Comparison of ENCODE assay signal across 9 cellular contexts in the genomic region with DNA sequence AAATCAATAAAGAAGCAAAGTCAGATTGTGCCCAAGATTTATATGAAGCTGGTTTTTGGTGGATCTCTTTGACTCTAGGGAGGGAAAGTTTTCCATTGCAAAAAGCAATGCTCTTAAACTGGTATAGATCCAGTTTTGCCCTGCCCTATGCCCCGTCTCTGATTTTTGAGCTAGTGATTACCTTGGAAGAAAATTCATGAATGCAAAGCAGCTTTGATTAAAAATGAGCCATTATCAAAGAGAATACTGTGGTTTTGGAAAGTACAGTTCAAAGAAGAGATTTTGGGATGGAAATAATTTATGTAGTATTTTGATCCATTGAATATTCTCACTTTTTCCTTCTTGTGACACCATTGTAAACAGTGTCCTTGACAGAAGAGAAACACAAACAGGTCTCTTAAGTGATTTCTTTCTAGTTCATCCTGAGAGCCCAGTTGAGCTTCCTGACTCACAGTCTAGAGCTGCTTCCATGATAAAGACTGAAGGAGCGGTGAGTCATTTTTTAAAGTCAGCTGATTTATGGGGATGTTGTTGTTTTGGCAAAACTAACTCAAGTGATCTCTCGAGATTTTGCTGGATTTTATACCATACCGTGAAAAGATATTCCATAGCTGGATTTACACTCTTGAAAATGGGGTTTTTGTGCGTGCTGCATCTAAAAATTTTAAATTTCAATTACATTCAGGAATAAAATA.
DNase-seq lines count a peak whose midpoint lies in the region; ATAC-seq, FAIRE-seq and TF ChIP-seq lines count a peak whose summit lies in the region.
"Had no signal": no experiment of that assay in that cellular context is flagged by ENCODE, and none has a peak within 500 bp of the region (broad histone marks: within the 10 kb centered on the region; RNA-seq: fewer than 3 reads in every experiment).

No MANE protein-coding gene starts in this region.

- no peak for TF ChIP-seq POLR2A in vagina (IDR thresholded peaks at IDR 0.05)

- peak overlapping the region; percentile 6 to 98 (median 52) for H3K27ac ChIP-seq in heart right ventricle
- peak overlapping the region; percentile 56 to 90 for H3K27ac ChIP-seq in kidney (ENCODE audit: low read depth in 2 of 2, low read length in 2 of 2)
- H3K27ac ChIP-seq in vagina = peak overlapping the region; percentile 96

- H3K4me3 ChIP-seq in heart right ventricle (no peak overlapping the region), adipocyte (ENCODE audit: low read length) (peak overlapping the region; percentile 44), kidney (ENCODE audit: low read length in 2 of 2) (peak overlapping the region; percentile 14 to 48), vagina (no peak overlapping the region)

- no peaks in the 10 kb centered on the region for H3K9me3 ChIP-seq in heart right ventricle
- H3K9me3 ChIP-seq in adipocyte (ENCODE audit: control insufficient read depth, low read length) = no peaks in the 10 kb centered on the region
- no peaks in the 10 kb centered on the region for H3K9me3 ChIP-seq in kidney (ENCODE audit: control insufficient read depth in 1 of 2, low read length in 2 of 2)
- H3K9me3 ChIP-seq in vagina = no peaks in the 10 kb centered on the region

- H3K9ac ChIP-seq in adipocyte (ENCODE audit: low read length) (peak overlapping the region; percentile 29), kidney (ENCODE audit: low read length in 2 of 2) (peak overlapping the region; percentile 1 to 48)

- peak; percentile 13 for FAIRE-seq in kidney (lab: Jason Lieb, UNC)
- FAIRE-seq: TTC549 had no signal

- H3K36me3 ChIP-seq in heart right ventricle = no peaks in the 10 kb centered on the region
- H3K36me3 ChIP-seq in adipocyte (ENCODE audit: control insufficient read depth, insufficient read depth, low read length, severe bottlenecking) = no peaks in the 10 kb centered on the region
- no peaks in the 10 kb centered on the region for H3K36me3 ChIP-seq in kidney (ENCODE audit: control insufficient read depth in 1 of 2, insufficient read depth in 2 of 2, low read length in 2 of 2)
- no peaks in the 10 kb centered on the region for H3K36me3 ChIP-seq in vagina

- H3K27ac Mint-ChIP-seq in activated CD4-positive, alpha-beta memory T cell treated with anti-CD3 and anti-CD28 coated beads, Interleukin-2, amount 10 ng/mL, durations not matched to agents 7 days and 5 days = no peak overlapping the region

- no peak overlapping the region for H3K4me3 Mint-ChIP-seq in activated CD4-positive, alpha-beta memory T cell treated with anti-CD3 and anti-CD28 coated beads, Interleukin-2, amount 10 ng/mL, durations not matched to agents 7 days and 5 days

- TF ChIP-seq CTCF in heart right ventricle (IDR thresholded peaks at IDR 0.05) (no peak), kidney (IDR thresholded peaks at IDR 0.05; ENCODE audit: borderline replicate concordance, extremely low read depth, insufficient read depth) (no peak), vagina (IDR thresholded peaks at IDR 0.05) (no peak)

- CTCF ChIA-PET in activated CD4-positive, alpha-beta memory T cell treated with anti-CD3 and anti-CD28 coated beads, Interleukin-2, amount 10 ng/mL, durations not matched to agents 7 days and 5 days (lab: Charles Lee) = interaction anchor here (0.6 to 1.9 kb wide), 5 partner anchors 13 to 1306 kb away, joined by 3 to 6 read pairs (median 3); no protein-coding TSS in a partner anchor

- peaks cover 69% of the 10 kb centered on the region for H3K4me1 Mint-ChIP-seq in activated CD4-positive, alpha-beta memory T cell treated with anti-CD3 and anti-CD28 coated beads, Interleukin-2, amount 10 ng/mL, durations not matched to agents 7 days and 5 days

- WGBS in heart right ventricle, 2 donors = 42 to 46% methylated on average over 5 of the region's 5 CpGs

- H3K36me3 Mint-ChIP-seq in activated CD4-positive, alpha-beta memory T cell treated with anti-CD3 and anti-CD28 coated beads, Interleukin-2, amount 10 ng/mL, durations not matched to agents 7 days and 5 days (ENCODE audit: low read depth) = peaks cover 13% of the 10 kb centered on the region

- no peaks in the 10 kb centered on the region for H3K27me3 Mint-ChIP-seq in activated CD4-positive, alpha-beta memory T cell treated with anti-CD3 and anti-CD28 coated beads, Interleukin-2, amount 10 ng/mL, durations not matched to agents 7 days and 5 days

- ATAC-seq in heart right ventricle (peak in 4 of 8 donors; percentile 5 to 34 (median 16)), GM21447 (IDR thresholded peaks at IDR 0.05; ENCODE audit: unreplicated experiment) (no peak), GM18520 (IDR thresholded peaks at IDR 0.05; ENCODE audit: unreplicated experiment) (no peak)

- DNase-seq in heart right ventricle = peak in 1 of 2 donors; percentile 31
- no peak for DNase-seq in cardiac septum (ENCODE audit: low spot score)
- peak; percentile 82 for DNase-seq in adipocyte (ENCODE audit: low read depth)
- DNase-seq in kidney = no peak
- DNase-seq in vagina (ENCODE audit: extremely low spot score in 2 of 2) = no peak
- DNase-seq in activated CD4-positive, alpha-beta memory T cell treated with anti-CD3 and anti-CD28 coated beads, Interleukin-2, amount 10 ng/mL, durations not matched to agents 7 days and 5 days = no peak

- intact Hi-C loops in heart right ventricle (cut with DNase I) = loop anchor here in 1 of 10 donors (5.0 kb wide), 1 partner anchor 41 kb away; no protein-coding TSS in a partner anchor
- intact Hi-C loops in cardiac septum (cut with DNase I) = no loop called here
- intact Hi-C loops in kidney (cut with DNase I) = no loop called here
- intact Hi-C loops in vagina (cut with DNase I) = no loop called here

- POLR2A ChIA-PET in activated CD4-positive, alpha-beta memory T cell treated with anti-CD3 and anti-CD28 coated beads, Interleukin-2, amount 10 ng/mL, durations not matched to agents 7 days and 5 days (lab: Charles Lee) = interaction anchor here (1.0 to 8.9 kb wide), 2 partner anchors 55 to 74 kb away, joined by 3 to 396 read pairs; a partner anchor contains a TSS

- H3K27me3 ChIP-seq in heart right ventricle = no peaks in the 10 kb centered on the region
- no peaks in the 10 kb centered on the region for H3K27me3 ChIP-seq in adipocyte (replicated peaks; ENCODE audit: control insufficient read depth, insufficient read depth, low read length)
- no peaks in the 10 kb centered on the region for H3K27me3 ChIP-seq in vagina

- H3K9me3 Mint-ChIP-seq in activated CD4-positive, alpha-beta memory T cell treated with anti-CD3 and anti-CD28 coated beads, Interleukin-2, amount 10 ng/mL, durations not matched to agents 7 days and 5 days = no peaks in the 10 kb centered on the region

- peaks cover 10 to 86% (median 77%) of the 10 kb centered on the region in 9 donors for H3K4me1 ChIP-seq in heart right ventricle
- peaks cover 61% of the 10 kb centered on the region for H3K4me1 ChIP-seq in adipocyte (ENCODE audit: control insufficient read depth, insufficient read depth, low read length)
- peaks cover 19 to 30% of the 10 kb centered on the region in 2 donors for H3K4me1 ChIP-seq in kidney (ENCODE audit: control insufficient read depth in 1 of 2, insufficient read depth in 1 of 2, low read depth in 1 of 2, low read length in 2 of 2)
- H3K4me1 ChIP-seq in vagina = peaks cover 84% of the 10 kb centered on the region

Comparison
In these comparisons a context has a peak if more than half of its experiments do, and no peak if none do; other contexts are left out.
1. H3K4me3 ChIP-seq: peak in adipocyte (single experiment) and kidney (2 of 2); none in heart right ventricle (0 of 10) and vagina (0 of 2).
2. Peak in every context shown above with its lines, with median percentiles within 50 percentile points of each other: H3K27ac ChIP-seq.